Comparison of ENCODE assay signal across 27 cellular contexts in the genomic region with DNA sequence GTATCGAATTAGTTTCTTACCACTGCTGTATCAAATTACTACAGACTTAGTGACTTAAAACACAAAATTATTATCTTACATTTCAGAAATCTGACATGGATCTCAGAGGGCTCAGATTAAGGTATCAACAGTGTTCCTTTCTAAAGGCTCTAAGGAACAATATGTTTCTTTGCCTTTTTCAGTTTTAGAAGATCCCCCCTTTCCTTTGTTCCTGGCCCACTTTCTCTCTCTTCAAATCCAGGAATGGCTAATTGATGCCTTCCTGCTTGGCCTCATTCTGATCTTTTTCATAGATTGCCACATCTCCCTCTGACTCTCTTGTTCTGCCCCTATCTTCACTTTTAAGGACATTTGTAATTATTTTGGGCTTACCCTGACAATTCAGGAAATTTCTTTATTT.
"Had no signal": no experiment of that assay in that cellular context is flagged by ENCODE, and none has a peak within 500 bp of the region (broad histone marks: within the 10 kb centered on the region; RNA-seq: fewer than 3 reads in every experiment).

No MANE protein-coding gene starts in this region.

- H3K4me1 ChIP-seq: foreskin keratinocyte, left ventricle myocardium inferior, lower lobe of right lung, parathyroid adenoma, psoas muscle, right lobe of liver, testis, upper lobe of right lung, vagina had no signal

- H3K9ac ChIP-seq: neural progenitor cell, parathyroid adenoma had no signal

- ATAC-seq: foreskin keratinocyte; left cardiac atrium; lower lobe of right lung; natural killer cell treated with Interleukin-12 subunit alpha and Interleukin-12 subunit beta and Interleukin-15 and Interleukin-18, amount 100 ng/mL, for 72 hours; psoas muscle; right lobe of liver; stimulated activated effector memory CD8-positive, alpha-beta T cell treated with anti-CD3 and anti-CD28 coated beads, Interleukin-12 subunit alpha, Interleukin-12 subunit beta, amount 100 ng/mL, for 72 hours; upper lobe of right lung had no signal

- H2AFZ ChIP-seq: hepatocyte, neural progenitor cell, parathyroid adenoma had no signal

- H3K27me3 ChIP-seq: foreskin keratinocyte, hepatocyte, neural progenitor cell, right lobe of liver, testis, tibial nerve, upper lobe of right lung, vagina had no signal

- H3K79me2 ChIP-seq: hepatocyte, parathyroid adenoma had no signal

- H3K36me3 ChIP-seq: left ventricle myocardium inferior, lower lobe of right lung, neural progenitor cell, right lobe of liver, tibial nerve, upper lobe of right lung, vagina had no signal

- H3K4me3 ChIP-seq: hepatocyte, left ventricle myocardium inferior, lower lobe of right lung, neural progenitor cell, psoas muscle, right lobe of liver, testis, tibial nerve, upper lobe of right lung, vagina had no signal

- H3K9me3 ChIP-seq: left ventricle myocardium inferior, lower lobe of right lung, psoas muscle, right lobe of liver, testis, tibial nerve, upper lobe of right lung, vagina had no signal

- H3K27ac ChIP-seq: foreskin keratinocyte, hepatocyte, left ventricle myocardium inferior, lower lobe of right lung, neural progenitor cell, parathyroid adenoma, psoas muscle, right lobe of liver, testis, tibial nerve, upper lobe of right lung, vagina had no signal

- H3K4me2 ChIP-seq: hepatocyte, neural progenitor cell had no signal

- FAIRE-seq: endothelial cell of umbilical vein, kidney had no signal

- DNase-seq: dermis blood vessel endothelial cell; effector CD4-positive, alpha-beta T cell; endodermal cell; erythroblast; foreskin keratinocyte; head of caudate nucleus; kidney; left cardiac atrium; left ventricle myocardium inferior; lower lobe of right lung; midbrain; occipital lobe; psoas muscle; retina; right lobe of liver; stimulated activated CD4-positive, alpha-beta T cell treated with anti-CD3 and anti-CD28 coated beads, Interleukin-4, amount 100 ng/mL, for 1 hour; stimulated activated CD8-positive, alpha-beta memory T cell treated with anti-CD3 and anti-CD28 coated beads, Interleukin-4, amount 100 ng/mL, for 48 hours; testis; upper lobe of right lung had no signal
